In genomic region chr5:39164529-39165402, GRCh38 we compare ENCODE assay signal across 11 cellular contexts. TPM values are rescaled to one million over a fixed set of nuclear protein-coding genes. Genes with fewer than 3 reads are reported as not detected.
DNase-seq lines count a peak whose midpoint lies in the region; ATAC-seq and TF ChIP-seq lines count a peak whose summit lies in the region.
"Had no signal": no experiment of that assay in that cellular context is flagged by ENCODE, and none has a peak within 500 bp of the region (broad histone marks: within the 10 kb centered on the region; RNA-seq: fewer than 3 reads in every experiment).

No MANE protein-coding gene starts in this region.

- no peak overlapping the region for H3K23ac ChIP-seq in mesenchymal stem cell (ENCODE audit: low read length in 2 of 2)

- peaks cover 89% of the 10 kb centered on the region for H3K4me1 Mint-ChIP-seq in activated CD8-positive, alpha-beta T cell treated with anti-CD3 and anti-CD28 coated beads for 36 hours (ENCODE audit: low read depth)

- no peak overlapping the region for H3K4me2 ChIP-seq in mesenchymal stem cell (ENCODE audit: low read length, poor library complexity, severe bottlenecking)

- no peak for TF ChIP-seq CTCF in activated CD8-positive, alpha-beta T cell treated with anti-CD3 and anti-CD28 coated beads for 36 hours (IDR thresholded peaks at IDR 0.05)
- no peak for TF ChIP-seq CTCF in lower leg skin (IDR thresholded peaks at IDR 0.05)

- no peak overlapping the region for H3K9ac ChIP-seq in mesenchymal stem cell (ENCODE audit: low read length)

- ATAC-seq in GM18868 (IDR thresholded peaks at IDR 0.05; ENCODE audit: unreplicated experiment) (peak; percentile 81), HG02970 (IDR thresholded peaks at IDR 0.05; ENCODE audit: low FRiP score, unreplicated experiment) (peak; percentile 58), GM21576 (IDR thresholded peaks at IDR 0.05; ENCODE audit: unreplicated experiment) (no peak)
- peak; percentile 89 for ATAC-seq in activated CD8-positive, alpha-beta T cell treated with anti-CD3 and anti-CD28 coated beads for 36 hours
- ATAC-seq: right cardiac atrium had no signal

- H2AK5ac ChIP-seq in mesenchymal stem cell (ENCODE audit: low read length, severe bottlenecking) = peak overlapping the region; percentile 22

- no peak overlapping the region for H2BK5ac ChIP-seq in mesenchymal stem cell (ENCODE audit: low read depth, low read length, poor library complexity, severe bottlenecking)

- H3K4me3 Mint-ChIP-seq in activated CD8-positive, alpha-beta T cell treated with anti-CD3 and anti-CD28 coated beads for 36 hours = peak overlapping the region; percentile 67

- H3K79me1 ChIP-seq in mesenchymal stem cell (replicated peaks; ENCODE audit: low read length, poor library complexity, severe bottlenecking) = no peaks in the 10 kb centered on the region

- no peaks in the 10 kb centered on the region for H3K27me3 ChIP-seq in mesenchymal stem cell (ENCODE audit: control insufficient read depth in 1 of 2, insufficient read depth in 1 of 2, low read length in 2 of 2)

- no peak overlapping the region for H2BK12ac ChIP-seq in mesenchymal stem cell (ENCODE audit: low read length in 2 of 2)

- no peak for DNase-seq in activated CD8-positive, alpha-beta T cell treated with anti-CD3 and anti-CD28 coated beads for 36 hours
- DNase-seq in mesenchymal stem cell (no peak), lower leg skin (ENCODE audit: low spot score in 2 of 2) (no peak), OCI-M2 (lab: John Stamatoyannopoulos, UW; ENCODE audit: unreplicated experiment) (no peak)
- DNase-seq in effector CD4-positive, alpha-beta T cell = no peak

- 97% methylated on average over 5 of the region's 7 CpGs for WGBS in mesenchymal stem cell
- 87 to 90% methylated on average over 7 of the region's 7 CpGs for WGBS in lower leg skin, 2 donors

- H2BK15ac ChIP-seq in mesenchymal stem cell (ENCODE audit: low read depth, poor library complexity, severe bottlenecking) = no peak overlapping the region

- CTCF ChIA-PET in activated CD8-positive, alpha-beta T cell treated with anti-CD3 and anti-CD28 coated beads for 36 hours (lab: Charles Lee) = interaction anchor here (0.9 to 3.7 kb wide), 9 partner anchors 11 to 159 kb away, joined by 3 to 23 read pairs (median 6); no protein-coding TSS in a partner anchor

- H3K27ac ChIP-seq in mesenchymal stem cell (ENCODE audit: low read length, poor library complexity, severe bottlenecking) = no peak overlapping the region
- H3K27ac ChIP-seq: VCaP had no signal

- TF ChIP-seq POLR2A in lower leg skin (IDR thresholded peaks at IDR 0.05) = no peak

- H3K4me3 ChIP-seq in mesenchymal stem cell (ENCODE audit: insufficient read depth in 1 of 2, low read depth in 1 of 2, low read length in 2 of 2) (no peak overlapping the region), lower leg skin (ENCODE audit: low read depth, poor library complexity, severe bottlenecking) (no peak overlapping the region)

- H3K27ac Mint-ChIP-seq in activated CD8-positive, alpha-beta T cell treated with anti-CD3 and anti-CD28 coated beads for 36 hours = peak overlapping the region; percentile 96

- H3K36me3 Mint-ChIP-seq in activated CD8-positive, alpha-beta T cell treated with anti-CD3 and anti-CD28 coated beads for 36 hours (ENCODE audit: low read depth) = peaks cover 38% of the 10 kb centered on the region

- H3K36me3 ChIP-seq in mesenchymal stem cell (ENCODE audit: control insufficient read depth in 1 of 2, insufficient read depth in 2 of 2, low read depth in 1 of 2, low read length in 2 of 2) = no peaks in the 10 kb centered on the region

- no peaks in the 10 kb centered on the region for H3K27me3 Mint-ChIP-seq in activated CD8-positive, alpha-beta T cell treated with anti-CD3 and anti-CD28 coated beads for 36 hours

- no peak overlapping the region for H2AFZ ChIP-seq in mesenchymal stem cell (ENCODE audit: low read depth, low read length)

- H4K91ac ChIP-seq in mesenchymal stem cell (ENCODE audit: low read length) = no peak overlapping the region

- H3K18ac ChIP-seq in mesenchymal stem cell (ENCODE audit: low read depth in 1 of 2, low read length in 2 of 2) = no peak overlapping the region

- H3K9me3 Mint-ChIP-seq in activated CD8-positive, alpha-beta T cell treated with anti-CD3 and anti-CD28 coated beads for 36 hours = peaks cover 5% of the 10 kb centered on the region

- no peak overlapping the region for H4K8ac ChIP-seq in mesenchymal stem cell (ENCODE audit: low read length)

- no peak overlapping the region for H3K14ac ChIP-seq in mesenchymal stem cell (ENCODE audit: low read length in 2 of 2)

- H3K4me1 ChIP-seq in mesenchymal stem cell (ENCODE audit: control insufficient read depth, insufficient read depth, low read depth, low read length) = peaks cover 2% of the 10 kb centered on the region

- no peak overlapping the region for H3K4ac ChIP-seq in mesenchymal stem cell (ENCODE audit: low read depth in 1 of 2, low read length in 2 of 2)

- intact Hi-C loops in activated CD8-positive, alpha-beta T cell treated with anti-CD3 and anti-CD28 coated beads for 36 hours (cut with micrococcal nuclease) = loop anchor here (1.0 kb wide), 1 partner anchor 11 kb away; no protein-coding TSS in a partner anchor
- intact Hi-C loops in lower leg skin (cut with DNase I; ENCODE audit: low total_unique reads) = no loop called here

- POLR2A ChIA-PET in activated CD8-positive, alpha-beta T cell treated with anti-CD3 and anti-CD28 coated beads for 36 hours (lab: Charles Lee) = interaction anchor here (0.8 to 5.4 kb wide), 12 partner anchors 8 to 52 kb away, joined by 3 to 60 read pairs (median 6); no protein-coding TSS in a partner anchor

- no peak overlapping the region for H2BK120ac ChIP-seq in mesenchymal stem cell (ENCODE audit: low read depth, low read length)

- no peaks in the 10 kb centered on the region for H3K9me3 ChIP-seq in mesenchymal stem cell (ENCODE audit: control insufficient read depth, low read length)

RNA-seq across cellular contexts. Expression of gene FYB1, which starts 54.6 kb away (rescaled TPM):
- total RNA-seq in activated CD8-positive, alpha-beta T cell treated with anti-CD3 and anti-CD28 coated beads for 36 hours = 10 to 100 TPM; 82.8 to 83.0 TPM
- 0.10 TPM for polyA plus RNA-seq in mesenchymal stem cell (2013, experiment 1 of 2)
- polyA plus RNA-seq in mesenchymal stem cell (2013, experiment 2 of 2) = 0.04 TPM
- 1 to 10 TPM; 1.5 to 5.0 (median 2.7) TPM for total RNA-seq in lower leg skin
- total RNA-seq: lung microvascular endothelial cell had no signal

Comparison
In these comparisons a context has a peak if more than half of its experiments do, and no peak if none do; other contexts are left out.
1. RNA of gene FYB1, which starts 54.6 kb away (total RNA-seq): 82.8 to 83.0 TPM in activated CD8-positive, alpha-beta T cell treated with anti-CD3 and anti-CD28 coated beads for 36 hours; 1.5 to 5.0 TPM in lower leg skin; every median in the first group is over 10 times any median in the second.